1 cellular context compared by ENCODE assay signal in genomic region chr4:179095585-179096228, GRCh38.
A peak's percentile ranks its signal among the peaks of the same experiment; 100 is the strongest.
TF ChIP-seq lines count a peak whose summit lies in the region.

No MANE protein-coding gene starts in this region.

TF ChIP-seq in H1, 55 proteins besides CTCF, POLR2A, EP300 and RAD21:
- no peak for TF ChIP-seq USF2 (IDR thresholded peaks at IDR 0.05; ENCODE audit: low read length)
- TF ChIP-seq MAX (IDR thresholded peaks at IDR 0.05) = 0 out of 2 replicates have a peak, but pooled peaks have one; percentile 20
- TF ChIP-seq SIN3A (conservative IDR thresholded peaks at IDR 0.05 in 1 of 2, IDR thresholded peaks at IDR 0.05 in 1 of 2; ENCODE audit: low read depth in 1 of 2, low read length in 2 of 2) = peak; percentile 65 to 74; a peak in 1 of 4 replicates
- no peak for TF ChIP-seq NANOG (IDR thresholded peaks at IDR 0.05; ENCODE audit: insufficient read depth, low read depth, low read length, poor library complexity, severe bottlenecking)
